Comparison of ENCODE assay signal across 19 cellular contexts in the genomic region with DNA sequence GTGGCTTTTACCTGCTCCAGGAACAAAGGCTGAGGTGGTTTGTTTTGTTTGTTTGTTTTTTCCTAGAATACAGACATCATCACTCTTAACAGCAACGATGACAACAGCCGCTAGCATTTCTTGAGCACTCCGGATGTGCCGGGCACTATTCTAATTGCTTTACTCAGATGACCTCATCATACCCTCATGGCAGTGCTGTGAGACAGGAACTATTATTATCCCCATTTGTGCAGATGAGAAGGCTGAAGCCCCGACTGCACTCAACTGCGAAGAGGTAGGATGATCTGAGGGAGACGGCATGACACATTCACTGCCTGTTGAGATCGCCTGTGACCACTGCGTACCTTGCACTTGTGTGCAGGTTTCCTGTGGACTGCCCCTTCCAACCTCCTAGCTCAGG.
A peak's percentile ranks its signal among the peaks of the same experiment; 100 is the strongest.
DNase-seq lines count a peak whose midpoint lies in the region; ATAC-seq and TF ChIP-seq lines count a peak whose summit lies in the region.
"Had no signal": no experiment of that assay in that cellular context is flagged by ENCODE, and none has a peak within 500 bp of the region (broad histone marks: within the 10 kb centered on the region; RNA-seq: fewer than 3 reads in every experiment).

No MANE protein-coding gene starts in this region.

- no peaks in the 10 kb centered on the region for H3K9me3 Mint-ChIP-seq in activated B cell treated with CpG ODN at 0.5 μM for 24 hours
- H3K9me3 Mint-ChIP-seq in activated naive CD4-positive, alpha-beta T cell treated with anti-CD3 and anti-CD28 coated beads, Interleukin-2, amount 50 U/mL, for 72 hours, result no peaks in the 10 kb centered on the region
- H3K9me3 Mint-ChIP-seq: central memory CD8-positive, alpha-beta T cell had no signal

- TF ChIP-seq CTCF in activated B cell treated with CpG ODN at 0.5 μM for 24 hours (IDR thresholded peaks at IDR 0.05) (no peak), testis (IDR thresholded peaks at IDR 0.05) (no peak)

- WGBS in testis, 2 donors, result 95 to 98% methylated on average over 9 of the region's 9 CpGs

- ATAC-seq in left ventricle myocardium superior (peak; percentile 94), activated B cell treated with CpG ODN at 0.5 μM for 24 hours (ENCODE audit: low read depth) (peak; percentile 45)
- ATAC-seq in activated naive CD4-positive, alpha-beta T cell treated with anti-CD3 and anti-CD28 coated beads, Interleukin-2, amount 50 U/mL, for 72 hours, result no peak
- ATAC-seq in activated CD4-positive, CD25-positive, alpha-beta regulatory T cell treated with anti-CD3 and anti-CD28 coated beads, Interleukin-2, amount 50 U/mL, for 24 hours, result no peak
- ATAC-seq: sciatic nerve had no signal

- H3K4me1 Mint-ChIP-seq in activated B cell treated with CpG ODN at 0.5 μM for 24 hours, result no peaks in the 10 kb centered on the region
- H3K4me1 Mint-ChIP-seq: central memory CD8-positive, alpha-beta T cell had no signal

- H3K4me1 ChIP-seq in testis, result no peaks in the 10 kb centered on the region
- H3K4me1 ChIP-seq: adrenal gland, tibial artery had no signal

- intact Hi-C loops in left ventricle myocardium superior (cut with micrococcal nuclease), result no loop called here
- intact Hi-C loops in cardiac septum (cut with DNase I), result no loop called here
- intact Hi-C loops in activated B cell treated with CpG ODN at 0.5 μM for 24 hours (cut with micrococcal nuclease), result no loop called here
- intact Hi-C loops in testis (cut with DNase I; ENCODE audit: low total_unique reads), result no loop called here

- CTCF ChIA-PET in activated B cell treated with CpG ODN at 0.5 μM for 24 hours (lab: Charles Lee), result no interaction called here

- no peak overlapping the region for H3K27ac Mint-ChIP-seq in activated B cell treated with CpG ODN at 0.5 μM for 24 hours
- no peak overlapping the region for H3K27ac Mint-ChIP-seq in activated naive CD4-positive, alpha-beta T cell treated with anti-CD3 and anti-CD28 coated beads, Interleukin-2, amount 50 U/mL, for 72 hours

- no peak overlapping the region for H3K4me3 Mint-ChIP-seq in activated B cell treated with CpG ODN at 0.5 μM for 24 hours
- H3K4me3 Mint-ChIP-seq: central memory CD8-positive, alpha-beta T cell had no signal

- DNase-seq in left ventricle myocardium superior, result no peak
- no peak for DNase-seq in cardiac septum (ENCODE audit: low spot score)
- peak; percentile 22 for DNase-seq in NCI-H146 treated with DMSO at 0.1 percent for 48 hours (lab: John Stamatoyannopoulos, UW; ENCODE audit: unreplicated experiment)
- no peak for DNase-seq in activated B cell treated with CpG ODN at 0.5 μM for 24 hours
- DNase-seq in activated CD4-positive, alpha-beta T cell treated with anti-CD3 and anti-CD28 coated beads for 4 hours, result no peak
- DNase-seq in activated naive CD4-positive, alpha-beta T cell treated with anti-CD3 and anti-CD28 coated beads, Interleukin-2, amount 50 U/mL, for 72 hours (ENCODE audit: low spot score in 2 of 2), result no peak
- no peak for DNase-seq in testis
- DNase-seq: activated CD4-positive, alpha-beta T cell treated with anti-CD3 and anti-CD28 coated beads, Interleukin-2, amount 50 U/mL, for 4 hours; foreskin fibroblast; GOT3; mesenchymal stem cell; NCI-H526 treated with DMSO at 0.1 percent for 48 hours; stimulated activated CD4-positive, alpha-beta T cell treated with anti-CD3 and anti-CD28 coated beads, Interleukin-4, amount 100 ng/mL, for 24 hours; T1000; tibial artery had no signal

- no peaks in the 10 kb centered on the region for H3K9me3 ChIP-seq in testis
- H3K9me3 ChIP-seq: adrenal gland, tibial artery had no signal

- no peak for TF ChIP-seq POLR2A in testis (IDR thresholded peaks at IDR 0.05)

- no peak overlapping the region for H3K27ac ChIP-seq in testis
- H3K27ac ChIP-seq: adrenal gland, tibial artery had no signal

- H3K27me3 Mint-ChIP-seq in activated B cell treated with CpG ODN at 0.5 μM for 24 hours, result peaks cover 9% of the 10 kb centered on the region

- H3K27me3 ChIP-seq in testis, result no peaks in the 10 kb centered on the region
- H3K27me3 ChIP-seq: adrenal gland, tibial artery had no signal

- no peaks in the 10 kb centered on the region for H3K36me3 ChIP-seq in testis (ENCODE audit: low read depth, missing control alignments)
- H3K36me3 ChIP-seq: adrenal gland had no signal

- no peak overlapping the region for H3K4me3 ChIP-seq in testis
- H3K4me3 ChIP-seq: adrenal gland, tibial artery had no signal

- H3K36me3 Mint-ChIP-seq in activated B cell treated with CpG ODN at 0.5 μM for 24 hours (ENCODE audit: low read depth), result no peaks in the 10 kb centered on the region
- no peaks in the 10 kb centered on the region for H3K36me3 Mint-ChIP-seq in activated naive CD4-positive, alpha-beta T cell treated with anti-CD3 and anti-CD28 coated beads, Interleukin-2, amount 50 U/mL, for 72 hours

- POLR2A ChIA-PET in activated B cell treated with CpG ODN at 0.5 μM for 24 hours (lab: Charles Lee), result no interaction called here

Comparison
In these comparisons a context has a peak if more than half of its experiments do, and no peak if none do; other contexts are left out.
1. ATAC-seq: peak in left ventricle myocardium superior (single experiment) and activated B cell treated with CpG ODN at 0.5 μM for 24 hours (single experiment); none in activated naive CD4-positive, alpha-beta T cell treated with anti-CD3 and anti-CD28 coated beads, Interleukin-2, amount 50 U/mL, for 72 hours (0 of 2) and activated CD4-positive, CD25-positive, alpha-beta regulatory T cell treated with anti-CD3 and anti-CD28 coated beads, Interleukin-2, amount 50 U/mL, for 24 hours (0 of 2).